ENCODE assay signal across 14 cellular contexts in the genomic region with DNA sequence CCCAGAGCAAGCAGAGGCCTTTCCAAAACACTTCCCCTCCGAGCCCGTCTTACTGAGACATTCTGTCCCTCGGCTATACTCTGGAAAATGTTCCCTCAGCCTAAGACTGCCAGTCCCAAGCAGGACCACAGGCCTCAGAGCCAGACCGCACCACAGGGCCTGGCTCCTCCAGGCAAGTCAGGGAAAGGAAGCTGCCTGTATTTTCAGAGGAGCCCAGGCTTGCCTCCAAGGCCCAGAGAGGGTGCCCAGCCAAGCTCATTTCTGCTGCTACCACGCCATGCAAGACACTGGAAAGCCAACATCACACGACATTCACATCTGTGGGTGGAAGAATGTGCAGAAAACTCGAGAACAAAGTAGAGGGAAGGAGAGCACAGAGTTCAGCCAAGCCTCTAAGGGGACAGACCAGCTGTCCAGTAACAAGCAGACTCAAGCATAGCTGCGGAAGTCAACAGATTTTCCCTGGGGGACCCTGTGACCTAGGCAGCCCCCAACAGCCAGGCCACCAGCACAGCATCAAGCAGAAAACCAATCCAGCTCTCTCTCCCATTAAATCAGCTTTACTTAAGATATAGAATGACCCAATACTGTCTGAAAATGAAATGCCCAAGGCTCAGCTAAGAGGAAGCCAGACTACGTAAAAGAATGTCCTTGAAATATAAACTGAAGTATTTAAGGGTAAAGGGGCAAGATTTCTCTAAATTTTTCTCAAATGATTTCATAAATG.
DNase-seq lines count a peak whose midpoint lies in the region; ATAC-seq and TF ChIP-seq lines count a peak whose summit lies in the region.
"Had no signal": no experiment of that assay in that cellular context is flagged by ENCODE, and none has a peak within 500 bp of the region (broad histone marks: within the 10 kb centered on the region; RNA-seq: fewer than 3 reads in every experiment).

No MANE protein-coding gene starts in this region.

- no peaks in the 10 kb centered on the region for H4K20me1 ChIP-seq in GM23248 (ENCODE audit: insufficient read depth)
- H4K20me1 ChIP-seq in smooth muscle cell (ENCODE audit: low read depth): no peaks in the 10 kb centered on the region

- H3K4me3 ChIP-seq in GM23248 (no peak overlapping the region), smooth muscle cell (no peak overlapping the region)

- H3K27ac ChIP-seq in GM23248 (no peak overlapping the region), epithelial cell of prostate (peak overlapping the region; percentile 69), smooth muscle cell (ENCODE audit: low read depth) (peak overlapping the region; percentile 60)

- H3K36me3 Mint-ChIP-seq in stimulated activated naive B cell treated with anti-CD40 and anti-IgM and Interleukin-4, amounts not matched to agents 10 μg/mL and 1 μg/mL and 100 μg/mL, for 72 hours: no peaks in the 10 kb centered on the region

- peaks cover 0 to 4% of the 10 kb centered on the region in 2 donors for H3K27me3 Mint-ChIP-seq in stimulated activated naive B cell treated with anti-CD40 and anti-IgM and Interleukin-4, amounts not matched to agents 10 μg/mL and 1 μg/mL and 100 μg/mL, for 72 hours
- H3K27me3 Mint-ChIP-seq: CD4-positive, alpha-beta T cell had no signal

- H3K4me3 Mint-ChIP-seq in stimulated activated naive B cell treated with anti-CD40 and anti-IgM and Interleukin-4, amounts not matched to agents 10 μg/mL and 1 μg/mL and 100 μg/mL, for 72 hours: no peak overlapping the region
- H3K4me3 Mint-ChIP-seq: activated naive CD4-positive, alpha-beta T cell treated with anti-CD3 and anti-CD28 coated beads, Interleukin-2, amount 10 ng/mL, durations not matched to agents 7 days and 5 days; CD4-positive, alpha-beta T cell had no signal

- H3F3A ChIP-seq in GM23248 (ENCODE audit: insufficient read depth) (no peaks in the 10 kb centered on the region), smooth muscle cell (ENCODE audit: low read depth) (peaks cover 9% of the 10 kb centered on the region)

- H3K9ac ChIP-seq in GM23248 (no peak overlapping the region), smooth muscle cell (ENCODE audit: low read depth) (no peak overlapping the region)

- no peak for ATAC-seq in stimulated activated naive B cell treated with anti-CD40 and anti-IgM and Interleukin-4, amounts not matched to agents 10 μg/mL and 1 μg/mL and 100 μg/mL, for 72 hours (replicated peaks)

- H3K27me3 ChIP-seq in GM23248 (replicated peaks; ENCODE audit: insufficient read depth) (no peaks in the 10 kb centered on the region), smooth muscle cell (ENCODE audit: low read depth) (no peaks in the 10 kb centered on the region)

- in situ Hi-C loops in GM23248 (cut with MboI): no loop called here

- peaks cover 0 to 4% of the 10 kb centered on the region in 2 donors for H3K9me3 Mint-ChIP-seq in stimulated activated naive B cell treated with anti-CD40 and anti-IgM and Interleukin-4, amounts not matched to agents 10 μg/mL and 1 μg/mL and 100 μg/mL, for 72 hours
- H3K9me3 Mint-ChIP-seq: CD4-positive, alpha-beta T cell had no signal

- H3K79me2 ChIP-seq in GM23248 (ENCODE audit: insufficient read depth) (no peaks in the 10 kb centered on the region), smooth muscle cell (ENCODE audit: low read depth) (no peaks in the 10 kb centered on the region)

- H3K4me2 ChIP-seq in GM23248 (ENCODE audit: unreplicated experiment) (no peak overlapping the region), smooth muscle cell (peak overlapping the region; percentile 2)

- no peak for DNase-seq in GM23248
- DNase-seq in epithelial cell of prostate (ENCODE audit: low read depth, low spot score): no peak
- peak; percentile 65 for DNase-seq in medulla oblongata (ENCODE audit: extremely low spot score)
- DNase-seq in smooth muscle cell (lab: John Stamatoyannopoulos, UW; ENCODE audit: unreplicated experiment): no peak
- DNase-seq in foreskin melanocyte: no peak
- DNase-seq in COR-L47 (lab: John Stamatoyannopoulos, UW): no peak
- no peak for DNase-seq in stimulated activated naive B cell treated with anti-CD40 and anti-IgM and Interleukin-4, amounts not matched to agents 10 μg/mL and 1 μg/mL and 100 μg/mL, for 72 hours
- DNase-seq in NCI-H1092 treated with DMSO at 0.1 percent for 48 hours (lab: John Stamatoyannopoulos, UW): no peak
- DNase-seq: activated CD4-positive, alpha-beta T cell treated with anti-CD3 and anti-CD28 coated beads for 48 hours; activated naive CD4-positive, alpha-beta T cell treated with anti-CD3 and anti-CD28 coated beads, Interleukin-2, amount 10 ng/mL, durations not matched to agents 7 days and 5 days; CD4-positive, alpha-beta T cell; KG1; SIG-M5; stimulated activated CD4-positive, alpha-beta T cell treated with anti-CD3 and anti-CD28 coated beads, Interleukin-4, amount 100 ng/mL, for 1 hour had no signal

- H3K4me1 ChIP-seq in GM23248 (ENCODE audit: insufficient read depth) (peaks cover 16% of the 10 kb centered on the region; the same call in 1 of the 2 replicates), smooth muscle cell (ENCODE audit: low read depth) (peaks cover 46% of the 10 kb centered on the region)

- no peaks in the 10 kb centered on the region for H3K9me3 ChIP-seq in GM23248 (ENCODE audit: low read depth)
- no peaks in the 10 kb centered on the region for H3K9me3 ChIP-seq in smooth muscle cell (replicated peaks; ENCODE audit: low read depth)

- H2AFZ ChIP-seq in GM23248 (peak overlapping the region; percentile 78), smooth muscle cell (ENCODE audit: low read depth) (peak overlapping the region; percentile 88)

- 38 to 42% methylated on average over 9 of the region's 9 CpGs for WGBS in GM23248 (ENCODE audit: low coverage in 1 of 2, low lambda C conversion rate in 2 of 2, missing lambda C conversion rate in 2 of 2), 2 experiments
- WGBS in smooth muscle cell (ENCODE audit: low lambda C conversion rate): 46% methylated on average over 9 of the region's 9 CpGs

- no peaks in the 10 kb centered on the region for H3K9me2 ChIP-seq in GM23248 (ENCODE audit: insufficient read depth)

- no peak for TF ChIP-seq CTCF in smooth muscle cell (IDR thresholded peaks at IDR 0.05; ENCODE audit: borderline replicate concordance, insufficient read depth, poor library complexity, severe bottlenecking)

- H3K4me1 Mint-ChIP-seq in stimulated activated naive B cell treated with anti-CD40 and anti-IgM and Interleukin-4, amounts not matched to agents 10 μg/mL and 1 μg/mL and 100 μg/mL, for 72 hours: peaks cover 38 to 47% of the 10 kb centered on the region in 2 donors
- H3K4me1 Mint-ChIP-seq: activated naive CD4-positive, alpha-beta T cell treated with anti-CD3 and anti-CD28 coated beads, Interleukin-2, amount 10 ng/mL, durations not matched to agents 7 days and 5 days had no signal

- H3K36me3 ChIP-seq in GM23248 (ENCODE audit: low read depth): no peaks in the 10 kb centered on the region
- no peaks in the 10 kb centered on the region for H3K36me3 ChIP-seq in smooth muscle cell (ENCODE audit: low read depth)

- H3K27ac Mint-ChIP-seq in stimulated activated naive B cell treated with anti-CD40 and anti-IgM and Interleukin-4, amounts not matched to agents 10 μg/mL and 1 μg/mL and 100 μg/mL, for 72 hours: no peak overlapping the region
- H3K27ac Mint-ChIP-seq: activated naive CD4-positive, alpha-beta T cell treated with anti-CD3 and anti-CD28 coated beads, Interleukin-2, amount 10 ng/mL, durations not matched to agents 7 days and 5 days; CD4-positive, alpha-beta T cell had no signal
